ENCODE assay signal across 9 cellular contexts in genomic region chr5:135437796-135438560, GRCh38. TPM values are rescaled to one million over a fixed set of nuclear protein-coding genes. Genes with fewer than 3 reads are reported as not detected.
A peak's percentile ranks its signal among the peaks of the same experiment; 100 is the strongest.
DNase-seq lines count a peak whose midpoint lies in the region; ATAC-seq, FAIRE-seq and TF ChIP-seq lines count a peak whose summit lies in the region.
"Had no signal": no experiment of that assay in that cellular context is flagged by ENCODE, and none has a peak within 500 bp of the region (broad histone marks: within the 10 kb centered on the region; RNA-seq: fewer than 3 reads in every experiment).

No MANE protein-coding gene starts in this region.

- WGBS in GM12878 (ENCODE audit: insufficient coverage, insufficient replicate concordance, low lambda C conversion rate, missing lambda C conversion rate), result 58% methylated on average over 13 of the region's 13 CpGs
- 82 to 84% methylated on average over 10 to 11 of the region's 13 CpGs for WGBS in mesodermal cell (ENCODE audit: insufficient coverage in 2 of 2), 2 experiments

- in situ Hi-C loops in GM12878 (cut with MboI), result no loop called here

- no TSS peak for BruUV-seq in GM12878 (replicated peaks; lab: Mats Ljungman, UMichigan)
- no TSS peak for BruUV-seq in A673 (replicated peaks; lab: Mats Ljungman, UMichigan)

- ATAC-seq in GM12878 (no peak), HG03457 (IDR thresholded peaks at IDR 0.05; ENCODE audit: unreplicated experiment) (no peak), GM19351 (IDR thresholded peaks at IDR 0.05; ENCODE audit: unreplicated experiment) (no peak), GM18520 (IDR thresholded peaks at IDR 0.05; ENCODE audit: unreplicated experiment) (no peak)

- peak; percentile 27 for FAIRE-seq in GM12878 (lab: Jason Lieb, UNC)

- no peak for TF ChIP-seq EP300 in GM12878 (IDR thresholded peaks at IDR 0.05; ENCODE audit: borderline replicate concordance in 1 of 2, control insufficient read depth in 1 of 2, low read depth in 2 of 2, low read length in 2 of 2)

- RAD21 ChIA-PET in GM12878 (lab: Charles Lee; ENCODE audit: unreplicated experiment), result interaction anchor here (1.5 kb wide), 1 partner anchor 13 kb away, joined by 4 read pairs; no protein-coding TSS in a partner anchor

- no peaks in the 10 kb centered on the region for H3K79me2 ChIP-seq in GM12878 (ENCODE audit: control insufficient read depth, insufficient read depth, low read length)

- H2AFZ ChIP-seq in GM12878 (ENCODE audit: control insufficient read depth, low read depth, low read length), result no peak overlapping the region

- peak overlapping the region in 3 of 10 experiments; percentile 22 to 47 (median 32); a peak in 6 of 20 replicates for H3K4me3 ChIP-seq in BLaER1 treated with 17β-estradiol and CSF1 and Interleukin-3, amounts not matched to agents 10 nM and 100 nM
- no peak overlapping the region for H3K4me3 ChIP-seq in GM12878
- no peak overlapping the region for H3K4me3 ChIP-seq in mesodermal cell (ENCODE audit: extremely low read depth, insufficient read depth, low read length, poor library complexity, severe bottlenecking)
- no peak overlapping the region for H3K4me3 ChIP-seq in A673 (ENCODE audit: low read depth, low read length, poor library complexity, severe bottlenecking)
- H3K4me3 ChIP-seq: vagina had no signal

- CTCF ChIA-PET in GM12878 (lab: Yijun Ruan, JAX), result interaction anchor here (4.9 to 5.7 kb wide), 2 partner anchors 12 to 19 kb away, joined by 19 to 48 read pairs; no protein-coding TSS in a partner anchor
- CTCF ChIA-PET in A673 (lab: Charles Lee), result no interaction called here

- peak overlapping the region; percentile 45 to 99 (median 91); a peak in 21 of 22 replicates for H3K27ac ChIP-seq in BLaER1 treated with 17β-estradiol and CSF1 and Interleukin-3, amounts not matched to agents 10 nM and 100 nM
- H3K27ac ChIP-seq in GM12878 (ENCODE audit: control insufficient read depth, insufficient read depth) (no peak overlapping the region; the same call in 1 of the 2 replicates), mesodermal cell (ENCODE audit: low read depth, low read length, severe bottlenecking) (peak overlapping the region; percentile 83), A673 (ENCODE audit: low read depth, low read length, poor library complexity, severe bottlenecking) (no peak overlapping the region)
- H3K27ac ChIP-seq: vagina had no signal

- no peaks in the 10 kb centered on the region for H3K27me3 ChIP-seq in BLaER1 treated with 17β-estradiol and CSF1 and Interleukin-3, amounts not matched to agents 10 nM and 100 nM
- no peaks in the 10 kb centered on the region for H3K27me3 ChIP-seq in GM12878 (replicated peaks in 1 of 2; ENCODE audit: control insufficient read depth in 2 of 2, insufficient read depth in 2 of 2, low read length in 1 of 2)
- H3K27me3 ChIP-seq in A673 (replicated peaks; ENCODE audit: insufficient read depth, low read depth, low read length, poor library complexity), result peaks cover 5% of the 10 kb centered on the region
- H3K27me3 ChIP-seq: vagina had no signal

- no peak for TF ChIP-seq POLR2A in GM12878 (IDR thresholded peaks at IDR 0.05; ENCODE audit: low read depth, low read length)

- H3K4me1 ChIP-seq in BLaER1 treated with 17β-estradiol and CSF1 and Interleukin-3, amounts not matched to agents 10 nM and 100 nM, result peaks cover 98 to 100% (median 100%) of the 10 kb centered on the region in 10 experiments
- H3K4me1 ChIP-seq in GM12878 (ENCODE audit: control insufficient read depth, insufficient read depth, low read length), result peaks cover 19% of the 10 kb centered on the region
- peaks cover 40% of the 10 kb centered on the region for H3K4me1 ChIP-seq in mesodermal cell (ENCODE audit: control insufficient read depth, insufficient read depth, low read length, poor library complexity, severe bottlenecking)
- no peaks in the 10 kb centered on the region for H3K4me1 ChIP-seq in A673 (ENCODE audit: insufficient read depth, low read length, poor library complexity, severe bottlenecking)
- H3K4me1 ChIP-seq: vagina had no signal

- H3K36me3 ChIP-seq in BLaER1 treated with 17β-estradiol and CSF1 and Interleukin-3, amounts not matched to agents 10 nM and 100 nM, result no peaks in the 10 kb centered on the region
- H3K36me3 ChIP-seq in GM12878 (ENCODE audit: control insufficient read depth in 2 of 2, insufficient read depth in 2 of 2, low read length in 1 of 2) (no peaks in the 10 kb centered on the region), mesodermal cell (ENCODE audit: control insufficient read depth, insufficient read depth, low read length) (no peaks in the 10 kb centered on the region), A673 (ENCODE audit: insufficient read depth, low read length, poor library complexity, severe bottlenecking) (no peaks in the 10 kb centered on the region)
- H3K36me3 ChIP-seq: vagina had no signal

- H4K20me1 ChIP-seq in BLaER1 treated with 17β-estradiol and CSF1 and Interleukin-3, amounts not matched to agents 10 nM and 100 nM, result no peaks in the 10 kb centered on the region
- H4K20me1 ChIP-seq in GM12878 (ENCODE audit: control insufficient read depth, insufficient read depth), result no peaks in the 10 kb centered on the region

- SMC1A ChIA-PET in GM12878 (lab: Charles Lee; ENCODE audit: uncharacterized antibody, unreplicated experiment), result interaction anchor here (1.2 to 3.6 kb wide), 2 partner anchors 12 to 19 kb away, joined by 5 to 14 read pairs; no protein-coding TSS in a partner anchor

- no peaks in the 10 kb centered on the region for H3K9me3 ChIP-seq in BLaER1 treated with 17β-estradiol and CSF1 and Interleukin-3, amounts not matched to agents 10 nM and 100 nM (replicated peaks in 1 of 11)
- H3K9me3 ChIP-seq in GM12878 (replicated peaks; ENCODE audit: control insufficient read depth, insufficient read depth, low read length), result no peaks in the 10 kb centered on the region
- no peaks in the 10 kb centered on the region for H3K9me3 ChIP-seq in mesodermal cell (ENCODE audit: control insufficient read depth, low read length)
- H3K9me3 ChIP-seq in A673 (ENCODE audit: low read depth, low read length, poor library complexity, severe bottlenecking), result no peaks in the 10 kb centered on the region
- H3K9me3 ChIP-seq: vagina had no signal

- peak; percentile 69 for DNase-seq in LoVo (ENCODE audit: low spot score)
- no peak for DNase-seq in GM12878 (ENCODE audit: low read depth, low spot score)
- DNase-seq in A673 (ENCODE audit: low spot score), result no peak

- intact Hi-C loops in GM12878 (cut with micrococcal nuclease; ENCODE audit: unreplicated experiment) (no loop called here), A673 (cut with micrococcal nuclease; ENCODE audit: unreplicated experiment) (no loop called here)

- TF ChIP-seq RAD21 in GM12878 (IDR thresholded peaks at IDR 0.05; ENCODE audit: insufficient read depth, low read depth, low read length), result no peak

- TF ChIP-seq CTCF in GM12878 (IDR thresholded peaks at IDR 0.05 in 2 of 3, conservative IDR thresholded peaks at IDR 0.05 in 1 of 3; ENCODE audit: control insufficient read depth in 2 of 3, extremely low read depth in 1 of 3, insufficient read depth in 1 of 3, low read depth in 3 of 3, low read length in 3 of 3), result no peak
- TF ChIP-seq CTCF in A673 (conservative IDR thresholded peaks at IDR 0.05; ENCODE audit: low read depth, low read length), result no peak

- H3K4me2 ChIP-seq in BLaER1 treated with 17β-estradiol and CSF1 and Interleukin-3, amounts not matched to agents 10 nM and 100 nM, result peak overlapping the region; percentile 86 to 97 (median 91)
- no peak overlapping the region for H3K4me2 ChIP-seq in GM12878 (ENCODE audit: control insufficient read depth, insufficient read depth)

- POLR2A ChIA-PET in GM12878 (lab: Charles Lee), result no interaction called here
- POLR2A ChIA-PET in A673 (lab: Charles Lee; ENCODE audit: low non-redundant PET), result no interaction called here

- H3K9ac ChIP-seq in BLaER1 treated with 17β-estradiol and CSF1 and Interleukin-3, amounts not matched to agents 10 nM and 100 nM, result peak overlapping the region; percentile 44 to 88 (median 78); a peak in 20 of 22 replicates
- H3K9ac ChIP-seq in GM12878 (ENCODE audit: control insufficient read depth, insufficient read depth, low read length), result no peak overlapping the region

RNA-seq across cellular contexts. Expression of gene DCANP1, which starts 9.2 kb away (rescaled TPM):
- total RNA-seq in GM12878 (2013; cell fraction: nucleolus; rRNA removed), result not detected in 2 replicates
- total RNA-seq in GM12878 (2014; rRNA removed) (not detected in 2 replicates), GM12878 (2014; rRNA removed; fragmentation: Illumina TruSeq; extraction: Trizol) (not detected in 2 replicates), GM12878 (2021) (not detected in 2 replicates), A673 (2021) (not detected in 2 replicates)
- polyA plus RNA-seq in GM12878 (2011; ENCODE audit: low read depth), result not detected
- polyA plus RNA-seq in GM12878 (2011; rRNA removed) (not detected in 2 replicates), GM12878 (2014; fragmentation: Illumina TruSeq; extraction: Trizol) (0.01 TPM in 1 of 2 replicates, not detected in the other), GM12878 (2014; fragmentation: Nextera tagmentation; extraction: Ambion mirVana) (not detected), GM12878 (2014; rRNA removed) (not detected in 2 replicates), GM12878 (2016; fragmentation: Nextera tagmentation; extraction: Ambion mirVana) (not detected)
- polyA plus RNA-seq in GM12878 (2011; cell fraction: cytosol; rRNA removed), result not detected in 2 replicates
- polyA plus RNA-seq in GM12878 (2011; cell fraction: nucleus; rRNA removed), result 0.06 TPM in 1 of 2 replicates, not detected in the other
- polyA plus RNA-seq in GM12878 (2012), result not detected in 2 replicates
- not detected in 2 replicates for polyA minus RNA-seq in GM12878 (2011; rRNA and poly(A)+ RNA removed)
- polyA minus RNA-seq in GM12878 (2011; cell fraction: cytosol; rRNA and poly(A)+ RNA removed), result not detected in 2 replicates
- polyA minus RNA-seq in GM12878 (2011; cell fraction: nucleus; rRNA and poly(A)+ RNA removed), result not detected in 2 replicates
- polyA plus RNA-seq in mesodermal cell (2013, experiment 1 of 2), result not detected
- not detected for polyA plus RNA-seq in mesodermal cell (2013, experiment 2 of 2)
- total RNA-seq: vagina had no signal

RNA-seq across cellular contexts. Expression of gene TIFAB, which starts 14.2 kb away (rescaled TPM):
- total RNA-seq in GM12878 (2013; cell fraction: nucleolus; rRNA removed), result not detected in 2 replicates
- total RNA-seq in GM12878 (2014; rRNA removed) (not detected in 2 replicates), GM12878 (2014; rRNA removed; fragmentation: Illumina TruSeq; extraction: Trizol) (not detected in 2 replicates), GM12878 (2021) (not detected in 2 replicates), A673 (2021) (not detected in 2 replicates)
- polyA plus RNA-seq in GM12878 (2011; ENCODE audit: low read depth), result not detected
- polyA plus RNA-seq in GM12878 (2011; rRNA removed) (not detected in 2 replicates), GM12878 (2014; fragmentation: Illumina TruSeq; extraction: Trizol) (not detected in 2 replicates), GM12878 (2014; fragmentation: Nextera tagmentation; extraction: Ambion mirVana) (not detected), GM12878 (2014; rRNA removed) (not detected in 2 replicates), GM12878 (2016; fragmentation: Nextera tagmentation; extraction: Ambion mirVana) (not detected)
- not detected in 2 replicates for polyA plus RNA-seq in GM12878 (2011; cell fraction: cytosol; rRNA removed)
- 0.01 TPM in 1 of 2 replicates, not detected in the other for polyA plus RNA-seq in GM12878 (2011; cell fraction: nucleus; rRNA removed)
- not detected in 2 replicates for polyA plus RNA-seq in GM12878 (2012)
- not detected in 2 replicates for polyA minus RNA-seq in GM12878 (2011; rRNA and poly(A)+ RNA removed)
- polyA minus RNA-seq in GM12878 (2011; cell fraction: cytosol; rRNA and poly(A)+ RNA removed), result not detected in 2 replicates
- not detected in 2 replicates for polyA minus RNA-seq in GM12878 (2011; cell fraction: nucleus; rRNA and poly(A)+ RNA removed)
- not detected for polyA plus RNA-seq in mesodermal cell (2013, experiment 1 of 2)
- polyA plus RNA-seq in mesodermal cell (2013, experiment 2 of 2), result not detected
- total RNA-seq: vagina had no signal

RNA-seq across cellular contexts. Expression of gene MACROH2A1, which starts 38.9 kb away (rescaled TPM):
- 249 and 264 TPM in 2 replicates for total RNA-seq in GM12878 (2013; cell fraction: nucleolus; rRNA removed)
- total RNA-seq in GM12878 (2014; rRNA removed) (222 and 237 TPM in 2 replicates), GM12878 (2014; rRNA removed; fragmentation: Illumina TruSeq; extraction: Trizol) (187 TPM in 2 replicates), GM12878 (2021) (196 and 198 TPM in 2 replicates), A673 (2021) (259 and 264 TPM in 2 replicates)
- polyA plus RNA-seq in GM12878 (2011; ENCODE audit: low read depth), result 59.6 TPM
- polyA plus RNA-seq in GM12878 (2011; rRNA removed) (140 and 160 TPM in 2 replicates), GM12878 (2014; fragmentation: Illumina TruSeq; extraction: Trizol) (185 and 227 TPM in 2 replicates), GM12878 (2014; fragmentation: Nextera tagmentation; extraction: Ambion mirVana) (10 to 100 TPM; 45.7 to 77.2 TPM), GM12878 (2014; rRNA removed) (195 and 201 TPM in 2 replicates), GM12878 (2016; fragmentation: Nextera tagmentation; extraction: Ambion mirVana) (100 to 1,000 TPM; 224 to 230 TPM)
- polyA plus RNA-seq in GM12878 (2011; cell fraction: cytosol; rRNA removed), result 147 and 202 TPM in 2 replicates
- polyA plus RNA-seq in GM12878 (2011; cell fraction: nucleus; rRNA removed), result 281 and 380 TPM in 2 replicates
- 89.0 and 90.7 TPM in 2 replicates for polyA plus RNA-seq in GM12878 (2012)
- 100 and 128 TPM in 2 replicates for polyA minus RNA-seq in GM12878 (2011; rRNA and poly(A)+ RNA removed)
- polyA minus RNA-seq in GM12878 (2011; cell fraction: cytosol; rRNA and poly(A)+ RNA removed), result 41.8 and 48.6 TPM in 2 replicates
- polyA minus RNA-seq in GM12878 (2011; cell fraction: nucleus; rRNA and poly(A)+ RNA removed), result 101 and 204 TPM in 2 replicates
- 245 TPM for polyA plus RNA-seq in mesodermal cell (2013, experiment 1 of 2)
- 215 TPM for polyA plus RNA-seq in mesodermal cell (2013, experiment 2 of 2)

Comparison
In these comparisons a context has a peak if more than half of its experiments do, and no peak if none do; other contexts are left out.
1. H3K27ac ChIP-seq: peak in BLaER1 treated with 17β-estradiol and CSF1 and Interleukin-3, amounts not matched to agents 10 nM and 100 nM (11 of 11) and mesodermal cell (single experiment); none in GM12878 (single experiment) and A673 (single experiment).